In genomic region chr2:16161085-16161565, GRCh38 we compare ENCODE assay signal across 5 cellular contexts.
"Had no signal": no experiment of that assay in that cellular context is flagged by ENCODE, and none has a peak within 500 bp of the region (broad histone marks: within the 10 kb centered on the region; RNA-seq: fewer than 3 reads in every experiment).

No MANE protein-coding gene starts in this region.

- ATAC-seq: GM23338, HepG2 had no signal

- H3K9me3 Mint-ChIP-seq: GM23338, H9, IgD-negative memory B cell had no signal

- H3K4me3 ChIP-seq: GM23338 had no signal

- H3K4me3 Mint-ChIP-seq: GM23338, H9, IgD-negative memory B cell had no signal

- DNase-seq: H9, HCEC 1CT had no signal

- H3K27ac Mint-ChIP-seq: GM23338, H9, IgD-negative memory B cell had no signal
